ENCODE assay signal across 27 cellular contexts in the genomic region with DNA sequence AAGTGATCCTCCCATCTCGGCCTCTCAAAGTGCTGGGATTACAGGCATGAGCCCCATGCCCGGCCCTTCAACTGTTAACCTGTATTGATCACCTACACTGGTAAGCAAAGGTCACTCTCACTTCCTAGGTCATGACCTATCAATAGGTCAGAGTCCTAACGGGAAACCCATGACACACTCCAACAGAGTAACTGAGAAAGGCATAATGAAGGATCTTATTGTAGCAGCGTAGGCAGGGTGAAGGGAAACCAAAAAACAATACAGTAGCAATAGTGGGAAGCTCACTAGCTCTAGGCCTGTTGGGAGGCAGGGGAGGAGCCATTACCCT.
"Had no signal": no experiment of that assay in that cellular context is flagged by ENCODE, and none has a peak within 500 bp of the region (broad histone marks: within the 10 kb centered on the region; RNA-seq: fewer than 3 reads in every experiment).

No MANE protein-coding gene starts in this region.

- H3K36me3 Mint-ChIP-seq: natural killer cell treated with Interleukin-12 subunit alpha and Interleukin-12 subunit beta and Interleukin-15 and Interleukin-18, amount 100 ng/mL, for 72 hours; stimulated activated effector memory CD8-positive, alpha-beta T cell treated with anti-CD3 and anti-CD28 coated beads, Interleukin-12 subunit alpha, Interleukin-12 subunit beta, amount 100 ng/mL, for 72 hours had no signal

- H3K9me3 Mint-ChIP-seq: activated B cell treated with CpG ODN at 0.5 μM for 24 hours; activated naive CD4-positive, alpha-beta T cell treated with anti-CD3 and anti-CD28 coated beads for 36 hours; activated naive CD8-positive, alpha-beta T cell treated with anti-CD3 and anti-CD28 coated beads, Interleukin-2, amount 10 ng/mL, durations not matched to agents 7 days and 5 days; natural killer cell treated with Interleukin-12 subunit alpha and Interleukin-12 subunit beta and Interleukin-15 and Interleukin-18, amount 100 ng/mL, for 72 hours; stimulated activated effector memory CD8-positive, alpha-beta T cell treated with anti-CD3 and anti-CD28 coated beads, Interleukin-12 subunit alpha, Interleukin-12 subunit beta, amount 100 ng/mL, for 72 hours; stimulated activated naive CD8-positive, alpha-beta T cell treated with anti-CD3 and anti-CD28 coated beads, Interleukin-15, amount 100 ng/mL, for 72 hours had no signal

- ATAC-seq: activated CD4-positive, alpha-beta T cell treated with anti-CD3 and anti-CD28 coated beads for 36 hours; activated T-cell treated with anti-CD3 and anti-CD28 coated beads, Interleukin-2, amount 50 U/mL, for 4 hours; left ventricle myocardium superior; natural killer cell treated with Interleukin-12 subunit alpha and Interleukin-12 subunit beta and Interleukin-15 and Interleukin-18, amount 100 ng/mL, for 72 hours; psoas muscle; stimulated activated effector memory CD8-positive, alpha-beta T cell treated with anti-CD3 and anti-CD28 coated beads, Interleukin-12 subunit alpha, Interleukin-12 subunit beta, amount 100 ng/mL, for 72 hours; stimulated activated naive CD8-positive, alpha-beta T cell treated with anti-CD3 and anti-CD28 coated beads, Interleukin-15, amount 100 ng/mL, for 72 hours had no signal

- H3K4me1 ChIP-seq: psoas muscle, right atrium auricular region, tibial artery had no signal

- H3K27ac ChIP-seq: hepatocyte, ovary, psoas muscle, right atrium auricular region, tibial artery had no signal

- H3K27ac Mint-ChIP-seq: activated B cell treated with CpG ODN at 0.5 μM for 24 hours; activated CD4-positive, alpha-beta T cell treated with anti-CD3 and anti-CD28 coated beads for 36 hours; activated naive CD4-positive, alpha-beta T cell treated with anti-CD3 and anti-CD28 coated beads for 36 hours; activated naive CD8-positive, alpha-beta T cell treated with anti-CD3 and anti-CD28 coated beads, Interleukin-2, amount 10 ng/mL, durations not matched to agents 7 days and 5 days; natural killer cell treated with Interleukin-12 subunit alpha and Interleukin-12 subunit beta and Interleukin-15 and Interleukin-18, amount 100 ng/mL, for 72 hours; stimulated activated effector memory CD8-positive, alpha-beta T cell treated with anti-CD3 and anti-CD28 coated beads, Interleukin-12 subunit alpha, Interleukin-12 subunit beta, amount 100 ng/mL, for 72 hours; stimulated activated naive CD8-positive, alpha-beta T cell treated with anti-CD3 and anti-CD28 coated beads, Interleukin-15, amount 100 ng/mL, for 72 hours had no signal

- H3K36me3 ChIP-seq: ovary, right atrium auricular region, tibial artery had no signal

- DNase-seq: activated B cell treated with CpG ODN at 0.5 μM for 24 hours; activated CD4-positive, alpha-beta T cell treated with anti-CD3 and anti-CD28 coated beads for 36 hours; activated CD4-positive, alpha-beta T cell treated with anti-CD3 and anti-CD28 coated beads, Interleukin-2, amount 50 U/mL, for 4 hours; activated CD8-positive, alpha-beta memory T cell treated with anti-CD3 and anti-CD28 coated beads, Interleukin-2, amount 50 U/mL, for 48 hours; activated effector memory CD4-positive, alpha-beta T cell treated with Interleukin-2 at 50 U/mL for 16 hours; activated naive CD4-positive, alpha-beta T cell treated with anti-CD3 and anti-CD28 coated beads for 36 hours; activated naive CD8-positive, alpha-beta T cell treated with anti-CD3 and anti-CD28 coated beads, Interleukin-2, amount 10 ng/mL, durations not matched to agents 7 days and 5 days; activated T-cell treated with anti-CD3 and anti-CD28 coated beads, Interleukin-2, amount 50 U/mL, for 4 hours; amygdala; cerebellar nuclear complex; cortex of kidney; effector CD4-positive, alpha-beta T cell; foreskin melanocyte; glutamatergic neuron; kidney glomerular epithelial cell; left ventricle myocardium superior; ovary; psoas muscle; stimulated activated CD4-positive, alpha-beta T cell treated with anti-CD3 and anti-CD28 coated beads, Interleukin-1b, Interleukin-23, amount 100 ng/mL, for 48 hours; stimulated activated naive CD8-positive, alpha-beta T cell treated with anti-CD3 and anti-CD28 coated beads, Interleukin-15, amount 100 ng/mL, for 72 hours; T-helper 1 cell; T1000 had no signal

- H3K79me2 ChIP-seq: hepatocyte had no signal

- H3K4me3 ChIP-seq: hepatocyte, ovary, psoas muscle, right atrium auricular region, tibial artery had no signal

- H3K4me3 Mint-ChIP-seq: activated B cell treated with CpG ODN at 0.5 μM for 24 hours; activated CD4-positive, alpha-beta T cell treated with anti-CD3 and anti-CD28 coated beads for 36 hours; activated naive CD4-positive, alpha-beta T cell treated with anti-CD3 and anti-CD28 coated beads for 36 hours; activated naive CD8-positive, alpha-beta T cell treated with anti-CD3 and anti-CD28 coated beads, Interleukin-2, amount 10 ng/mL, durations not matched to agents 7 days and 5 days; activated T-cell treated with anti-CD3 and anti-CD28 coated beads, Interleukin-2, amount 50 U/mL, for 4 hours; natural killer cell treated with Interleukin-12 subunit alpha and Interleukin-12 subunit beta and Interleukin-15 and Interleukin-18, amount 100 ng/mL, for 72 hours; stimulated activated effector memory CD8-positive, alpha-beta T cell treated with anti-CD3 and anti-CD28 coated beads, Interleukin-12 subunit alpha, Interleukin-12 subunit beta, amount 100 ng/mL, for 72 hours; stimulated activated naive CD8-positive, alpha-beta T cell treated with anti-CD3 and anti-CD28 coated beads, Interleukin-15, amount 100 ng/mL, for 72 hours had no signal

- H2AFZ ChIP-seq: hepatocyte had no signal

- H3K4me2 ChIP-seq: hepatocyte had no signal

- H3K9me3 ChIP-seq: ovary, psoas muscle, right atrium auricular region, tibial artery had no signal

- H3K27me3 ChIP-seq: hepatocyte, ovary, right atrium auricular region, tibial artery had no signal

- H3K27me3 Mint-ChIP-seq: activated B cell treated with CpG ODN at 0.5 μM for 24 hours; activated CD4-positive, alpha-beta T cell treated with anti-CD3 and anti-CD28 coated beads for 36 hours; activated naive CD8-positive, alpha-beta T cell treated with anti-CD3 and anti-CD28 coated beads, Interleukin-2, amount 10 ng/mL, durations not matched to agents 7 days and 5 days; stimulated activated naive CD8-positive, alpha-beta T cell treated with anti-CD3 and anti-CD28 coated beads, Interleukin-15, amount 100 ng/mL, for 72 hours had no signal
